1 cellular context compared by ENCODE assay signal in genomic region chr6:4727671-4728435, GRCh38.
TF ChIP-seq lines count a peak whose summit lies in the region.

No MANE protein-coding gene starts in this region.

TF ChIP-seq in K562, 482 proteins besides CTCF, POLR2A, EP300 and RAD21 (continued from another document and continues in another):
- TF ChIP-seq MGA (IDR thresholded peaks at IDR 0.05) = 0 out of 2 replicates have a peak, but pooled peaks have one; percentile 12
- peak; percentile 78; the same call in 1 of the 2 replicates for TF ChIP-seq GATAD2A (IDR thresholded peaks at IDR 0.05)
- TF ChIP-seq ZBTB1 (CRISPR knock-in tag; IDR thresholded peaks at IDR 0.05; ENCODE audit: borderline replicate concordance, low read depth) = no peak
- TF ChIP-seq MECOM (CRISPR knock-in tag; IDR thresholded peaks at IDR 0.05) = 0 out of 2 replicates have a peak, but pooled peaks have one; percentile 8
- peak; percentile 73 for TF ChIP-seq PKNOX1 (IDR thresholded peaks at IDR 0.05)
- peak; percentile 68; the same call in 1 of the 2 replicates for TF ChIP-seq MAFF (IDR thresholded peaks at IDR 0.05; ENCODE audit: low read length)
- TF ChIP-seq ZSCAN29 (IDR thresholded peaks at IDR 0.05) = no peak
- 0 out of 2 replicates have a peak, but pooled peaks have one; percentile 26 for TF ChIP-seq ZNF707 (CRISPR knock-in tag; conservative IDR thresholded peaks at IDR 0.05)
- TF ChIP-seq ZNF3 (CRISPR knock-in tag; IDR thresholded peaks at IDR 0.05) = no peak
- no peak for TF ChIP-seq POLR2H (tag; IDR thresholded peaks at IDR 0.05; ENCODE audit: low read depth)
- peak; percentile 46; the same call in 1 of the 2 replicates for TF ChIP-seq MAFK (IDR thresholded peaks at IDR 0.05; ENCODE audit: low read length)
- no peak for TF ChIP-seq PYGO2 (tag; IDR thresholded peaks at IDR 0.05)
- TF ChIP-seq ZNF584 (CRISPR knock-in tag; IDR thresholded peaks at IDR 0.05; ENCODE audit: low read depth) = peak; percentile 74
- no peak; the same call in 1 of the 2 replicates for TF ChIP-seq ZNF561 (CRISPR knock-in tag; conservative IDR thresholded peaks at IDR 0.05)
- TF ChIP-seq, protein P1, sequence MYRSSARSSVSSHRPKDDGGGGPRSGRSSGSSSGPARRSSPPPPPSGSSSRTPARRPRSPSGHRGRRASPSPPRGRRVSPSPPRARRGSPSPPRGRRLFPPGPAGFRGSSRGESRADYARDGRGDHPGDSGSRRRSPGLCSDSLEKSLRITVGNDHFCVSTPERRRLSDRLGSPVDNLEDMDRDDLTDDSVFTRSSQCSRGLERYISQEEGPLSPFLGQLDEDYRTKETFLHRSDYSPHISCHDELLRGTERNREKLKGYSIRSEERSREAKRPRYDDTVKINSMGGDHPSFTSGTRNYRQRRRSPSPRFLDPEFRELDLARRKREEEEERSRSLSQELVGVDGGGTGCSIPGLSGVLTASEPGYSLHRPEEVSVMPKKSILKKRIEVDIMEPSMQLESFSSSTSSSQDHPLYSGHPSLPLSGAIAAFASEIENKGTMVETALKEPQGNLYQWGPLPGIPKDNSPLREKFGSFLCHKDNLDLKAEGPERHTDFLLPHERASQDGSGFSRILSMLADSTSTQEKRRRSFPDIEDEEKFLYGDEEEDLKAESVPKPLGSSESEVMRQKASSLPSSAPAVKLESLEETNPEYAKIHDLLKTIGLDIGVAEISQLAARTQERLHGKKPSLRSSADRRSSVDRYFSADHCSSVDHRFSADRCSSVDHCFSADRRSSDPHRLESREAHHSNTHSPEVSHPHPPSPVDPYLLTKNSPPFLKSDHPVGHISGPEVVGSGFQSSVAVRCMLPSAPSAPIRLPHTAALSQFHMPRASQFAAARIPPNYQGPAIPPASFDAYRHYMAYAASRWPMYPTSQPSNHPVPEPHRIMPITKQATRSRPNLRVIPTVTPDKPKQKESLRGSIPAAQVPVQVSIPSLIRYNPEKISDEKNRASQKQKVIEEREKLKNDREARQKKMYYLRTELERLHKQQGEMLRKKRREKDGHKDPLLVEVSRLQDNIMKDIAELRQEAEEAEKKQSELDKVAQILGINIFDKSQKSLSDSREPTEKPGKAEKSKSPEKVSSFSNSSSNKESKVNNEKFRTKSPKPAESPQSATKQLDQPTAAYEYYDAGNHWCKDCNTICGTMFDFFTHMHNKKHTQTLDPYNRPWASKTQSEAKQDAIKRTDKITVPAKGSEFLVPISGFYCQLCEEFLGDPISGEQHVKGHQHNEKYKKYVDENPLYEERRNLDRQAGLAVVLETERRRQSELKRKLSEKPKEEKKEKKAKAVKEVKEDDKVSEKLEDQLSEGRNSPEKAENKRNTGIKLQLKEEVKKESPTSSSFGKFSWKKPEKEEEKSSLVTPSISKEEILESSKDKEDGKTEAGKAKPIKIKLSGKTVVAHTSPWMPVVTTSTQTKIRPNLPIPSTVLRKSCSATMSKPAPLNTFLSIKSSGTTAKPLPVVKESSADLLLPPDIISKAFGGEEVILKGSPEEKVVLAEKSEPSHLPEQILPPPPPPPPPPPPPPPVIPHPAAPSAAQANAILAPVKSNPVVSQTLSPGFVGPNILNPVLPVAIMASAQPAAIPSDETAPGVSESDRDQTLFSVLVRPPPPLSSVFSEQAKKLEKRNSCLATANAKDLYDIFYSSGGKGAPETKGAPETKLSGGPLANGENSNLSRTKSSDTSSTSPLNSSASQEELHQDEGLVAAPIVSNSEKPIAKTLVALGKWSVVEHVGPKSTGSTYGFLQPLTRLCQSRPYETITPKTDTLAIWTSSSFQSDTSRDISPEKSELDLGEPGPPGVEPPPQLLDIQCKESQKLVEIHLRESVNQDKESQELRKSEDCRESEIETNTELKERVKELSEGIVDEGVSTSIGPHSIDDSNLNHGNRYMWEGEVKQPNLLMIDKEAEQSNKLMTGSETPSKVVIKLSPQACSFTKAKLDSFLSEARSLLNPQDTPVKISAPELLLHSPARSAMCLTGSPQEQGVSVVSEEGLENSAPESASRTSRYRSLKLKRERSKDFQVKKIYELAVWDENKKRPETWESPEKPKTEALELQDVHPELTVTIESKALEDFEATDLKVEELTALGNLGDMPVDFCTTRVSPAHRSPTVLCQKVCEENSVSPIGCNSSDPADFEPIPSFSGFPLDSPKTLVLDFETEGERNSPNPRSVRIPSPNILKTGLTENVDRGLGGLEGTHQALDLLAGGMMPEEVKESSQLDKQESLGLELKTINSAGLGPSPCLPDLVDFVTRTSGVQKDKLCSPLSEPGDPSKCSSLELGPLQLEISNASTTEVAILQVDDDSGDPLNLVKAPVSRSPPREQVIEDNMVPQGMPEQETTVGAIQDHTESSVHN (IDR thresholded peaks at IDR 0.05; ENCODE audit: borderline replicate concordance in 1 of 2, low read depth in 1 of 2) = no peak
- TF ChIP-seq ZNF175 (CRISPR knock-in tag; IDR thresholded peaks at IDR 0.05; ENCODE audit: low read depth) = no peak; the same call in 1 of the 2 replicates
- TF ChIP-seq ZNF140 (CRISPR knock-in tag; IDR thresholded peaks at IDR 0.05) = no peak
- TF ChIP-seq, protein P2, sequence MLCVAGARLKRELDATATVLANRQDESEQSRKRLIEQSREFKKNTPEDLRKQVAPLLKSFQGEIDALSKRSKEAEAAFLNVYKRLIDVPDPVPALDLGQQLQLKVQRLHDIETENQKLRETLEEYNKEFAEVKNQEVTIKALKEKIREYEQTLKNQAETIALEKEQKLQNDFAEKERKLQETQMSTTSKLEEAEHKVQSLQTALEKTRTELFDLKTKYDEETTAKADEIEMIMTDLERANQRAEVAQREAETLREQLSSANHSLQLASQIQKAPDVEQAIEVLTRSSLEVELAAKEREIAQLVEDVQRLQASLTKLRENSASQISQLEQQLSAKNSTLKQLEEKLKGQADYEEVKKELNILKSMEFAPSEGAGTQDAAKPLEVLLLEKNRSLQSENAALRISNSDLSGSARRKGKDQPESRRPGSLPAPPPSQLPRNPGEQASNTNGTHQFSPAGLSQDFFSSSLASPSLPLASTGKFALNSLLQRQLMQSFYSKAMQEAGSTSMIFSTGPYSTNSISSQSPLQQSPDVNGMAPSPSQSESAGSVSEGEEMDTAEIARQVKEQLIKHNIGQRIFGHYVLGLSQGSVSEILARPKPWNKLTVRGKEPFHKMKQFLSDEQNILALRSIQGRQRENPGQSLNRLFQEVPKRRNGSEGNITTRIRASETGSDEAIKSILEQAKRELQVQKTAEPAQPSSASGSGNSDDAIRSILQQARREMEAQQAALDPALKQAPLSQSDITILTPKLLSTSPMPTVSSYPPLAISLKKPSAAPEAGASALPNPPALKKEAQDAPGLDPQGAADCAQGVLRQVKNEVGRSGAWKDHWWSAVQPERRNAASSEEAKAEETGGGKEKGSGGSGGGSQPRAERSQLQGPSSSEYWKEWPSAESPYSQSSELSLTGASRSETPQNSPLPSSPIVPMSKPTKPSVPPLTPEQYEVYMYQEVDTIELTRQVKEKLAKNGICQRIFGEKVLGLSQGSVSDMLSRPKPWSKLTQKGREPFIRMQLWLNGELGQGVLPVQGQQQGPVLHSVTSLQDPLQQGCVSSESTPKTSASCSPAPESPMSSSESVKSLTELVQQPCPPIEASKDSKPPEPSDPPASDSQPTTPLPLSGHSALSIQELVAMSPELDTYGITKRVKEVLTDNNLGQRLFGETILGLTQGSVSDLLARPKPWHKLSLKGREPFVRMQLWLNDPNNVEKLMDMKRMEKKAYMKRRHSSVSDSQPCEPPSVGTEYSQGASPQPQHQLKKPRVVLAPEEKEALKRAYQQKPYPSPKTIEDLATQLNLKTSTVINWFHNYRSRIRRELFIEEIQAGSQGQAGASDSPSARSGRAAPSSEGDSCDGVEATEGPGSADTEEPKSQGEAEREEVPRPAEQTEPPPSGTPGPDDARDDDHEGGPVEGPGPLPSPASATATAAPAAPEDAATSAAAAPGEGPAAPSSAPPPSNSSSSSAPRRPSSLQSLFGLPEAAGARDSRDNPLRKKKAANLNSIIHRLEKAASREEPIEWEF (CRISPR knock-in tag; IDR thresholded peaks at IDR 0.05) = 0 out of 2 replicates have a peak, but pooled peaks have one; percentile 52
- TF ChIP-seq PTTG1 (tag; IDR thresholded peaks at IDR 0.05; ENCODE audit: low read depth) = no peak
- no peak for TF ChIP-seq ZNF740 (CRISPR knock-in tag; IDR thresholded peaks at IDR 0.05)
- no peak for TF ChIP-seq ZNF740 (tag; IDR thresholded peaks at IDR 0.05)
- TF ChIP-seq, protein P3, sequence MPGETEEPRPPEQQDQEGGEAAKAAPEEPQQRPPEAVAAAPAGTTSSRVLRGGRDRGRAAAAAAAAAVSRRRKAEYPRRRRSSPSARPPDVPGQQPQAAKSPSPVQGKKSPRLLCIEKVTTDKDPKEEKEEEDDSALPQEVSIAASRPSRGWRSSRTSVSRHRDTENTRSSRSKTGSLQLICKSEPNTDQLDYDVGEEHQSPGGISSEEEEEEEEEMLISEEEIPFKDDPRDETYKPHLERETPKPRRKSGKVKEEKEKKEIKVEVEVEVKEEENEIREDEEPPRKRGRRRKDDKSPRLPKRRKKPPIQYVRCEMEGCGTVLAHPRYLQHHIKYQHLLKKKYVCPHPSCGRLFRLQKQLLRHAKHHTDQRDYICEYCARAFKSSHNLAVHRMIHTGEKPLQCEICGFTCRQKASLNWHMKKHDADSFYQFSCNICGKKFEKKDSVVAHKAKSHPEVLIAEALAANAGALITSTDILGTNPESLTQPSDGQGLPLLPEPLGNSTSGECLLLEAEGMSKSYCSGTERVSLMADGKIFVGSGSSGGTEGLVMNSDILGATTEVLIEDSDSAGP (CRISPR knock-in tag; IDR thresholded peaks at IDR 0.05) = peak; percentile 49; the same call in 1 of the 2 replicates
